In genomic region chrX:137695405-137695804, GRCh38 we compare ENCODE assay signal across 1 cellular context.
TF ChIP-seq lines count a peak whose summit lies in the region.

No MANE protein-coding gene starts in this region.

TF ChIP-seq in WTC11, 78 proteins besides CTCF, POLR2A, EP300 and RAD21 (continued from another document):
- TF ChIP-seq, protein P1, sequence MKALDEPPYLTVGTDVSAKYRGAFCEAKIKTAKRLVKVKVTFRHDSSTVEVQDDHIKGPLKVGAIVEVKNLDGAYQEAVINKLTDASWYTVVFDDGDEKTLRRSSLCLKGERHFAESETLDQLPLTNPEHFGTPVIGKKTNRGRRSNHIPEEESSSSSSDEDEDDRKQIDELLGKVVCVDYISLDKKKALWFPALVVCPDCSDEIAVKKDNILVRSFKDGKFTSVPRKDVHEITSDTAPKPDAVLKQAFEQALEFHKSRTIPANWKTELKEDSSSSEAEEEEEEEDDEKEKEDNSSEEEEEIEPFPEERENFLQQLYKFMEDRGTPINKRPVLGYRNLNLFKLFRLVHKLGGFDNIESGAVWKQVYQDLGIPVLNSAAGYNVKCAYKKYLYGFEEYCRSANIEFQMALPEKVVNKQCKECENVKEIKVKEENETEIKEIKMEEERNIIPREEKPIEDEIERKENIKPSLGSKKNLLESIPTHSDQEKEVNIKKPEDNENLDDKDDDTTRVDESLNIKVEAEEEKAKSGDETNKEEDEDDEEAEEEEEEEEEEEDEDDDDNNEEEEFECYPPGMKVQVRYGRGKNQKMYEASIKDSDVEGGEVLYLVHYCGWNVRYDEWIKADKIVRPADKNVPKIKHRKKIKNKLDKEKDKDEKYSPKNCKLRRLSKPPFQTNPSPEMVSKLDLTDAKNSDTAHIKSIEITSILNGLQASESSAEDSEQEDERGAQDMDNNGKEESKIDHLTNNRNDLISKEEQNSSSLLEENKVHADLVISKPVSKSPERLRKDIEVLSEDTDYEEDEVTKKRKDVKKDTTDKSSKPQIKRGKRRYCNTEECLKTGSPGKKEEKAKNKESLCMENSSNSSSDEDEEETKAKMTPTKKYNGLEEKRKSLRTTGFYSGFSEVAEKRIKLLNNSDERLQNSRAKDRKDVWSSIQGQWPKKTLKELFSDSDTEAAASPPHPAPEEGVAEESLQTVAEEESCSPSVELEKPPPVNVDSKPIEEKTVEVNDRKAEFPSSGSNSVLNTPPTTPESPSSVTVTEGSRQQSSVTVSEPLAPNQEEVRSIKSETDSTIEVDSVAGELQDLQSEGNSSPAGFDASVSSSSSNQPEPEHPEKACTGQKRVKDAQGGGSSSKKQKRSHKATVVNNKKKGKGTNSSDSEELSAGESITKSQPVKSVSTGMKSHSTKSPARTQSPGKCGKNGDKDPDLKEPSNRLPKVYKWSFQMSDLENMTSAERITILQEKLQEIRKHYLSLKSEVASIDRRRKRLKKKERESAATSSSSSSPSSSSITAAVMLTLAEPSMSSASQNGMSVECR (CRISPR knock-in tag; IDR thresholded peaks at IDR 0.05; ENCODE audit: borderline replicate concordance) = no peak
